ENCODE assay signal across 1 cellular context in genomic region chr2:23386422-23387220, GRCh38.
TF ChIP-seq lines count a peak whose summit lies in the region.

No MANE protein-coding gene starts in this region.

TF ChIP-seq in liver, 16 proteins besides CTCF, POLR2A, EP300 and RAD21 (continued from another document):
- TF ChIP-seq REST (IDR thresholded peaks at IDR 0.05), result no peak
- no peak for TF ChIP-seq RXRA (IDR thresholded peaks at IDR 0.05)
- no peak for TF ChIP-seq TAF1 (conservative IDR thresholded peaks at IDR 0.05)
